In the genomic region with DNA sequence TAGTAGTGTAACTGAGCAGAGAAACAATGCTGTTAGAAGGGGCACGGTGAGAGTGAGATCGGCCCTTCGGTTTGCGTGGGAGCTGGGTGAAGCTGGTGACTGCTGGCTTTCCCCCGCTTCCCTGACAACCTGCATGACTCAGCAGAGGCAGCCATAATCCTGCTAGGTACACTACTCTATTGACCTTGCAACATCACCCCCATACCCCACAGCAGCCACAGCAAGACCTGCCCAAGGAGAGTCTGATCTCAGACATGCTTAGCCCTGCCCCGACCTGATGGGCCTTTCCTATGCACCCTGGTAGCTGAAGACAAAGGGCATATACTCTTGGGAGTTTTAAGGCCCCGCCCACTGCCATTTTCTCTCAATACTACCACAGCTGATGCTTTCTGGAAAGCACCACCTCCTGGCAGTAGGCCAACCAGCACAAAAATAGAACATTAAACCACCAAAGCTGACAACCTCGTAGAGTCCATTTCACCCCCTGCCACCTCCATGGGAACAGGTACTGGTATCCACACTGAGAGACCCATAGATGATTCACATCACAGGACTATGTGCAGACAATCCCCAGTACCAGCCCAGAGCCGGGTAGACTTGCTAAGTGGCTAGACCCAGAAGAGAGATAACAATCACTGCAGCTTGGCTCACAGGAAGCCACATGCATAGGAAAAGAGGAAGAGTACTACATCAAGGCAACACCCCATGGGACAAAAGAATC, we compare ENCODE assay signal across 11 cellular contexts.
DNase-seq lines count a peak whose midpoint lies in the region; ATAC-seq and TF ChIP-seq lines count a peak whose summit lies in the region.
"Had no signal": no experiment of that assay in that cellular context is flagged by ENCODE, and none has a peak within 500 bp of the region (broad histone marks: within the 10 kb centered on the region; RNA-seq: fewer than 3 reads in every experiment).

No MANE protein-coding gene starts in this region.

- ATAC-seq in GM18861 (IDR thresholded peaks at IDR 0.05; ENCODE audit: unreplicated experiment), result peak; percentile 59
- ATAC-seq in esophagus mucosa, result peak; percentile 79
- no peak for ATAC-seq in GM21526 (IDR thresholded peaks at IDR 0.05; ENCODE audit: low FRiP score, unreplicated experiment)
- ATAC-seq in HG03460 (IDR thresholded peaks at IDR 0.05; ENCODE audit: unreplicated experiment), result no peak
- ATAC-seq in psoas muscle, result no peak

- intact Hi-C loops in psoas muscle (cut with DNase I), result loop anchor here in 1 of 2 donors (5.0 kb wide), 1 partner anchor 104 kb away; no protein-coding TSS in a partner anchor

- no peak for TF ChIP-seq CTCF in psoas muscle (IDR thresholded peaks at IDR 0.05)

- no peak overlapping the region for H3K4me3 ChIP-seq in psoas muscle
- H3K4me3 ChIP-seq: suprapubic skin had no signal

- no peaks in the 10 kb centered on the region for H3K4me1 ChIP-seq in psoas muscle
- H3K4me1 ChIP-seq: suprapubic skin had no signal

- H3K36me3 ChIP-seq in psoas muscle (ENCODE audit: insufficient read depth in 1 of 2, low read depth in 1 of 2), result no peaks in the 10 kb centered on the region
- H3K36me3 ChIP-seq: suprapubic skin had no signal

- WGBS in psoas muscle, 3 donors, result 77 to 79% (median 78%) methylated on average over 9 of the region's 9 CpGs

- no peak overlapping the region for H3K27ac ChIP-seq in psoas muscle
- H3K27ac ChIP-seq: 22Rv1, suprapubic skin had no signal

- peaks cover 0 to 2% (median 0%) of the 10 kb centered on the region in 3 donors for H3K27me3 ChIP-seq in psoas muscle (ENCODE audit: insufficient read depth in 3 of 3, low read length in 2 of 3)
- H3K27me3 ChIP-seq: suprapubic skin had no signal

- no peaks in the 10 kb centered on the region for H3K9me3 ChIP-seq in psoas muscle
- H3K9me3 ChIP-seq: suprapubic skin had no signal

- DNase-seq in NCI-H1105 (lab: John Stamatoyannopoulos, UW), result peak; percentile 5
- DNase-seq in NCI-H1105 treated with DMSO at 0.1 percent for 48 hours (lab: John Stamatoyannopoulos, UW), result no peak
- peak; percentile 52 for DNase-seq in NCI-H69 (lab: John Stamatoyannopoulos, UW)
- DNase-seq in psoas muscle, result no peak
- DNase-seq: HFFc6 had no signal

Comparison
In these comparisons a context has a peak if more than half of its experiments do, and no peak if none do; other contexts are left out.
1. DNase-seq: peak in NCI-H1105 (single experiment) and NCI-H69 (single experiment); none in NCI-H1105 treated with DMSO at 0.1 percent for 48 hours (single experiment) and psoas muscle (0 of 2).
2. ATAC-seq: peak in GM18861 (single experiment) and esophagus mucosa (single experiment); none in GM21526 (single experiment), HG03460 (single experiment) and psoas muscle (0 of 4).